In genomic region chr7:143287321-143287934, GRCh38 we compare ENCODE assay signal across 8 cellular contexts. TPM values are rescaled to one million over a fixed set of nuclear protein-coding genes. Genes with fewer than 3 reads are reported as not detected.
DNase-seq lines count a peak whose midpoint lies in the region; ATAC-seq, FAIRE-seq and TF ChIP-seq lines count a peak whose summit lies in the region.

No MANE protein-coding gene starts in this region.

- H3K36me3 Mint-ChIP-seq in CD14-positive monocyte (peaks cover 10 to 16% of the 10 kb centered on the region in 2 donors), endodermal cell (ENCODE audit: low read depth) (peaks cover 25% of the 10 kb centered on the region)

- peak overlapping the region; percentile 93; the same call in 1 of the 2 replicates for H2AFZ ChIP-seq in OCI-LY7 (ENCODE audit: low read length)

- H3K36me3 ChIP-seq in OCI-LY7 (ENCODE audit: insufficient read depth, low read length) (peaks cover 39% of the 10 kb centered on the region), endodermal cell (ENCODE audit: control insufficient read depth, insufficient read depth, low read length) (peaks cover 22% of the 10 kb centered on the region), pancreas (peaks cover 0 to 8% (median 3%) of the 10 kb centered on the region in 3 donors)

- peak overlapping the region; percentile 28 for H3K27ac ChIP-seq in OCI-LY7 (ENCODE audit: low read depth, low read length, poor library complexity, severe bottlenecking)
- no peak overlapping the region for H3K27ac ChIP-seq in endodermal cell (ENCODE audit: low read depth, low read length)
- H3K27ac ChIP-seq in pancreas: peak overlapping the region in 2 of 4 donors; percentile 30 to 54

- WGBS in endodermal cell (ENCODE audit: insufficient coverage in 1 of 2, insufficient read length in 1 of 2), 2 experiments: 92% methylated on average over 14 to 17 of the region's 17 CpGs
- 83 to 86% methylated on average over 17 of the region's 17 CpGs for WGBS in pancreas, 2 donors

- peak overlapping the region; percentile 56 for H3K4me2 ChIP-seq in OCI-LY7 (ENCODE audit: low read length)

- H3K9me2 ChIP-seq in OCI-LY7 (ENCODE audit: insufficient read depth, low read length): no peaks in the 10 kb centered on the region

- DNase-seq in CD14-positive monocyte (ENCODE audit: low spot score) (no peak), OCI-LY7 (ENCODE audit: low spot score) (peak; percentile 7), endodermal cell (no peak), pancreas (peak in 1 of 6 donors; percentile 62), SIG-M5 (lab: John Stamatoyannopoulos, UW) (no peak), NCI-H2107 treated with DMSO at 0.1 percent for 48 hours (lab: John Stamatoyannopoulos, UW; ENCODE audit: unreplicated experiment) (no peak), GF-D8 (lab: John Stamatoyannopoulos, UW) (no peak)

- POLR2A ChIA-PET in OCI-LY7 (lab: Charles Lee): interaction anchor here (0.7 to 1.5 kb wide), 7 partner anchors 10 to 83 kb away, joined by 3 to 7 read pairs (median 6); partner anchors contain the start of gene GSTK1

- intact Hi-C loops in CD14-positive monocyte (cut with micrococcal nuclease): loop anchor here (5.0 to 10.0 kb wide), 2 partner anchors 45 to 87 kb away; no protein-coding TSS in a partner anchor
- intact Hi-C loops in OCI-LY7 (cut with micrococcal nuclease; ENCODE audit: unreplicated experiment): loop anchor here (5.0 kb wide), 2 partner anchors 480 to 1550 kb away; partner anchors contain the start of gene SSBP1
- intact Hi-C loops in pancreas (cut with DNase I): no loop called here

- H3K4me3 ChIP-seq in OCI-LY7 (ENCODE audit: low read depth, low read length, poor library complexity, severe bottlenecking) (peak overlapping the region; percentile 17), endodermal cell (ENCODE audit: low read length) (peak overlapping the region; percentile 72), pancreas (peak overlapping the region in 3 of 4 donors; percentile 68 to 96 (median 95))

- peaks cover 33% of the 10 kb centered on the region for H3K79me2 ChIP-seq in OCI-LY7 (ENCODE audit: insufficient read depth, low read depth, low read length)

- H3K9ac ChIP-seq in endodermal cell (ENCODE audit: extremely low read depth, low read length, poor library complexity, severe bottlenecking): no peak overlapping the region

- no peak for ATAC-seq in pancreas
- ATAC-seq in HG03571 (IDR thresholded peaks at IDR 0.05; ENCODE audit: unreplicated experiment): no peak

- H3K9me3 ChIP-seq in OCI-LY7 (ENCODE audit: low read length) (0 out of 2 replicates have a peak, but pooled peaks cover 5% of the 10 kb centered on the region), endodermal cell (ENCODE audit: control insufficient read depth, low read length) (peaks cover 6% of the 10 kb centered on the region), pancreas (no peaks in the 10 kb centered on the region)

- TF ChIP-seq CTCF in CD14-positive monocyte (IDR thresholded peaks at IDR 0.05): no peak
- no peak for TF ChIP-seq CTCF in OCI-LY7 (conservative IDR thresholded peaks at IDR 0.05; ENCODE audit: low read length)
- TF ChIP-seq CTCF in endodermal cell (conservative IDR thresholded peaks at IDR 0.05): no peak
- TF ChIP-seq CTCF in pancreas (IDR thresholded peaks at IDR 0.05): no peak

- BruUV-seq in OCI-LY7 (replicated peaks; lab: Mats Ljungman, UMichigan): TSS peak; percentile 87

- H3K9me3 Mint-ChIP-seq in CD14-positive monocyte (peaks cover 0 to 2% (median 0%) of the 10 kb centered on the region in 7 donors), endodermal cell (peaks cover 14% of the 10 kb centered on the region)

- H3K4me3 Mint-ChIP-seq in CD14-positive monocyte (peak overlapping the region; percentile 89 to 95), endodermal cell (peak overlapping the region; percentile 88)

- H3K4me1 Mint-ChIP-seq in CD14-positive monocyte: peaks cover 38% of the 10 kb centered on the region
- H3K4me1 Mint-ChIP-seq in endodermal cell: peaks cover 30% of the 10 kb centered on the region

- no peak for FAIRE-seq in pancreas (lab: Jason Lieb, UNC)

- H3K27ac Mint-ChIP-seq in CD14-positive monocyte (peak overlapping the region in 6 of 7 donors; percentile 59 to 89 (median 78)), endodermal cell (peak overlapping the region; percentile 5)

- H3K27me3 Mint-ChIP-seq in CD14-positive monocyte (ENCODE audit: low read depth in 3 of 3) (peaks cover 0 to 3% (median 2%) of the 10 kb centered on the region in 3 donors), endodermal cell (ENCODE audit: insufficient read depth) (peaks cover 30% of the 10 kb centered on the region)

- H3K27me3 ChIP-seq in endodermal cell (ENCODE audit: control insufficient read depth, insufficient read depth, low read length, poor library complexity, severe bottlenecking): peaks cover 11% of the 10 kb centered on the region
- no peaks in the 10 kb centered on the region for H3K27me3 ChIP-seq in pancreas

- CTCF ChIA-PET in OCI-LY7 (lab: Charles Lee; ENCODE audit: unreplicated experiment): no interaction called here

- peaks cover 6% of the 10 kb centered on the region; the same call in 1 of the 2 replicates for H4K20me1 ChIP-seq in OCI-LY7 (ENCODE audit: insufficient read depth, low read length)

- H3K4me1 ChIP-seq in OCI-LY7 (ENCODE audit: insufficient read depth, low read length, poor library complexity, severe bottlenecking): peaks cover 39% of the 10 kb centered on the region
- H3K4me1 ChIP-seq in endodermal cell (ENCODE audit: control insufficient read depth, insufficient read depth, low read length): peaks cover 4% of the 10 kb centered on the region
- H3K4me1 ChIP-seq in pancreas: peaks cover 10 to 14% (median 14%) of the 10 kb centered on the region in 3 donors

RNA-seq across cellular contexts. Expression of gene CASP2, which starts 0.7 kb away (rescaled TPM):
- polyA plus RNA-seq in CD14-positive monocyte: 10 to 100 TPM in 1 of 2 donors, 1 to 10 TPM in 1; 7.9 to 12.2 TPM
- 27.2 and 33.9 TPM in 2 replicates for total RNA-seq in OCI-LY7 (2014; rRNA removed; shearing (Covaris generic))
- total RNA-seq in OCI-LY7 (2022): 60.5 and 61.6 TPM in 2 replicates
- total RNA-seq in endodermal cell: 10 to 100 TPM; 47.9 to 48.3 TPM
- 31.1 TPM for polyA plus RNA-seq in endodermal cell (2013, experiment 1 of 2)
- polyA plus RNA-seq in endodermal cell (2013, experiment 2 of 2): 30.2 TPM
- total RNA-seq in pancreas: 10 to 100 TPM in 3 of 6 donors, 1 to 10 TPM in 3; 7.6 to 19.7 (median 10.6) TPM
- polyA plus RNA-seq in pancreas: 1 to 10 TPM; 4.2 to 6.2 TPM

RNA-seq across cellular contexts. Expression of gene TMEM139, which starts 2.7 kb away (rescaled TPM):
- polyA plus RNA-seq in CD14-positive monocyte (not detected), pancreas (10 to 100 TPM; 13.7 to 14.4 TPM)
- not detected in 2 replicates for total RNA-seq in OCI-LY7 (2014; rRNA removed; shearing (Covaris generic))
- total RNA-seq in OCI-LY7 (2022) (0.46 and 0.48 TPM in 2 replicates), endodermal cell (1 to 10 TPM; 1.6 to 2.3 TPM), pancreas (10 to 100 TPM in 1 of 6 donors, 1 to 10 TPM in 5; 4.2 to 17.3 (median 6.2) TPM)
- polyA plus RNA-seq in endodermal cell (2013, experiment 1 of 2): 1.00 TPM
- polyA plus RNA-seq in endodermal cell (2013, experiment 2 of 2): 0.99 TPM

RNA-seq across cellular contexts. Expression of gene GSTK1, which starts 24.2 kb away (rescaled TPM):
- 100 to 1,000 TPM; 413 to 427 TPM for polyA plus RNA-seq in CD14-positive monocyte
- 37.8 and 39.4 TPM in 2 replicates for total RNA-seq in OCI-LY7 (2014; rRNA removed; shearing (Covaris generic))
- 41.6 and 44.5 TPM in 2 replicates for total RNA-seq in OCI-LY7 (2022)
- total RNA-seq in endodermal cell: 10 to 100 TPM; 61.1 to 75.0 TPM
- polyA plus RNA-seq in endodermal cell (2013, experiment 1 of 2): 69.1 TPM
- 62.2 TPM for polyA plus RNA-seq in endodermal cell (2013, experiment 2 of 2)
- total RNA-seq in pancreas: 10 to 100 TPM; 47.7 to 89.6 (median 62.4) TPM
- 100 to 1,000 TPM in 1 of 2 donors, 10 to 100 TPM in 1; 92.2 to 164 TPM for polyA plus RNA-seq in pancreas

RNA-seq across cellular contexts. Expression of gene CLCN1, which starts 28.5 kb away (rescaled TPM):
- polyA plus RNA-seq in CD14-positive monocyte (under 1 TPM; 0.11 to 0.76 TPM), pancreas (under 1 TPM in 1 of 2 donors, not detected in 1; 0.05 TPM)
- not detected in 2 replicates for total RNA-seq in OCI-LY7 (2014; rRNA removed; shearing (Covaris generic))
- total RNA-seq in OCI-LY7 (2022) (not detected in 2 replicates), endodermal cell (under 1 TPM in 1 of 2 donors, not detected in 1; 0.53 TPM), pancreas (under 1 TPM in 1 of 6 donors, not detected in 5; 0.06 TPM)
- polyA plus RNA-seq in endodermal cell (2013, experiment 1 of 2): not detected
- polyA plus RNA-seq in endodermal cell (2013, experiment 2 of 2): 0.08 TPM

Comparison
In these comparisons a context has a peak if more than half of its experiments do, and no peak if none do; other contexts are left out.
1. H3K4me3 ChIP-seq: peak in every context shown above with its lines; median percentile 95 in pancreas; 72 in endodermal cell; 17 in OCI-LY7.
2. intact Hi-C loops: an anchor here in CD14-positive monocyte (5.0 to 10.0 kb wide) and OCI-LY7 (5.0 kb wide); none called in pancreas.